In the genomic region with DNA sequence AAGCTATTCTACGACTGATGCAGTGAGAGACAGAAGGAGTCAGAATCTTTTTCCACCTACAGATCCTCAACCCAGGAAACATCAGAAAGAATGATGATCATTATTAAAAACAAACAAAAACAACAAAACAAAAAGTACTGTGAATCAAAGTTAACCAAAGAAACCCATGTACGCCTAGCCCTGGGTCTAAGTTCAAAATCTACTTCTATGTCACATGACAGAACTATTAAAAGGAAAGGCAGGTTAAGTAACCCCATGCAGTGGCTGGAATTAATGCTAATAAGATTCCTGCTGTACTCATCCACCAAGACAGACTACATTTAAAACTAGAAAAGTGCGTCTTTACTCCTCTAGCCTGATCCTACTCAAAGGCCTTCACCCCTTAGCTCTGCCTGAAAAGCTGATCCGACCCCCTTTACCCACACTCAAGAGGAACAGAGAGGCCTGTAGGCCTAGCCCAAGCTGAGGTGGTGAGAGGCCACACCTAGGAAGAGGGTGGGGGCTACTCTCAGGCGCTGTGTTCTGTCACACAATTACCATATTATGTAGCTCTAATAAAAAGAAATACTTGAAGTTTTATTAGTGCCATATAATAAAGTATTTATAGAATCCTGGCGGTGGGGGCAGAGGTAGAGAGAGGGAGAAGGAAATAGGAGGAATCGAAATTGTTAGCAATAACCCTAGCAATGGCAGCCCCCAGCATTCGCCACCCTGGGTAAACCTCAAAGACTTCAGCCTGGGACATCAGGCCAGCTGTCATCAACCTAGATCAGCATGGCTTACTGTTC, we compare ENCODE assay signal across 1 cellular context.
TF ChIP-seq lines count a peak whose summit lies in the region.

No MANE protein-coding gene starts in this region.

TF ChIP-seq in K562, 482 proteins besides CTCF, POLR2A, EP300 and RAD21:
- TF ChIP-seq KLF16 (IDR thresholded peaks at IDR 0.05): no peak
- TF ChIP-seq, protein P1, sequence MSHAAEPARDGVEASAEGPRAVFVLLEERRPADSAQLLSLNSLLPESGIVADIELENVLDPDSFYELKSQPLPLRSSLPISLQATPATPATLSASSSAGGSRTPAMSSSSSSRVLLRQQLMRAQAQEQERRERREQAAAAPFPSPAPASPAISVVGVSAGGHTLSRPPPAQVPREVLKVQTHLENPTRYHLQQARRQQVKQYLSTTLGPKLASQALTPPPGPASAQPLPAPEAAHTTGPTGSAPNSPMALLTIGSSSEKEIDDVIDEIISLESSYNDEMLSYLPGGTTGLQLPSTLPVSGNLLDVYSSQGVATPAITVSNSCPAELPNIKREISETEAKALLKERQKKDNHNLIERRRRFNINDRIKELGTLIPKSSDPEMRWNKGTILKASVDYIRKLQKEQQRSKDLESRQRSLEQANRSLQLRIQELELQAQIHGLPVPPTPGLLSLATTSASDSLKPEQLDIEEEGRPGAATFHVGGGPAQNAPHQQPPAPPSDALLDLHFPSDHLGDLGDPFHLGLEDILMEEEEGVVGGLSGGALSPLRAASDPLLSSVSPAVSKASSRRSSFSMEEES (CRISPR knock-in tag; IDR thresholded peaks at IDR 0.05): 0 out of 2 replicates have a peak, but pooled peaks have one; percentile 29
